ENCODE assay signal across 1 cellular context in genomic region chr20:31547017-31547675, GRCh38.
TF ChIP-seq lines count a peak whose summit lies in the region.

No MANE protein-coding gene starts in this region.

TF ChIP-seq in K562, 482 proteins besides CTCF, POLR2A, EP300 and RAD21 (continued from another document and continues in another):
- TF ChIP-seq, protein P1, sequence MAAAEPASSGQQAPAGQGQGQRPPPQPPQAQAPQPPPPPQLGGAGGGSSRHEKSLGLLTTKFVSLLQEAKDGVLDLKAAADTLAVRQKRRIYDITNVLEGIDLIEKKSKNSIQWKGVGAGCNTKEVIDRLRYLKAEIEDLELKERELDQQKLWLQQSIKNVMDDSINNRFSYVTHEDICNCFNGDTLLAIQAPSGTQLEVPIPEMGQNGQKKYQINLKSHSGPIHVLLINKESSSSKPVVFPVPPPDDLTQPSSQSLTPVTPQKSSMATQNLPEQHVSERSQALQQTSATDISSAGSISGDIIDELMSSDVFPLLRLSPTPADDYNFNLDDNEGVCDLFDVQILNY (CRISPR knock-in tag; IDR thresholded peaks at IDR 0.05), result no peak
- TF ChIP-seq SMARCC2 (IDR thresholded peaks at IDR 0.05; ENCODE audit: low read depth) (no peak), ZNF143 (CRISPR knock-in tag; IDR thresholded peaks at IDR 0.05) (no peak), ZNF274 (IDR thresholded peaks at IDR 0.05; ENCODE audit: borderline replicate concordance, low read depth, low read length) (no peak), ZNF668 (CRISPR knock-in tag; IDR thresholded peaks at IDR 0.05) (no peak), HCFC1 (IDR thresholded peaks at IDR 0.05; ENCODE audit: low read depth, low read length) (peak; percentile 63), YY1 (IDR thresholded peaks at IDR 0.05; ENCODE audit: borderline replicate concordance in 1 of 3, control insufficient read depth in 1 of 3, extremely low read depth in 1 of 3, insufficient read depth in 3 of 3, insufficient read length in 1 of 3, insufficient replicate concordance in 2 of 3, low read depth in 1 of 3, low read length in 2 of 3) (peak in 2 of 3 experiments; percentile 59 to 80), FOXK2 (conservative IDR thresholded peaks at IDR 0.05 in 1 of 2, IDR thresholded peaks at IDR 0.05 in 1 of 2; ENCODE audit: low read depth in 2 of 2) (peak; percentile 55 to 62; a peak in 2 of 4 replicates), SRSF3 (IDR thresholded peaks at IDR 0.05; ENCODE audit: insufficient read depth, low read length) (no peak), PATZ1 (CRISPR knock-in tag; IDR thresholded peaks at IDR 0.05; ENCODE audit: borderline replicate concordance) (no peak), ZNF561 (CRISPR knock-in tag; conservative IDR thresholded peaks at IDR 0.05) (no peak), SNRNP70 (optimal IDR thresholded peaks at IDR 0.05; ENCODE audit: low read depth, low read length) (no peak), ZNF224 (CRISPR knock-in tag; IDR thresholded peaks at IDR 0.05) (no peak), ZSCAN29 (IDR thresholded peaks at IDR 0.05) (no peak), CBFA2T3 (IDR thresholded peaks at IDR 0.05) (no peak), CTCFL (IDR thresholded peaks at IDR 0.05; ENCODE audit: borderline replicate concordance, insufficient read depth, low read depth, low read length, poor library complexity, severe bottlenecking) (peak; percentile 28), ZNF146 (CRISPR knock-in tag; IDR thresholded peaks at IDR 0.05; ENCODE audit: unreplicated experiment) (no peak), U2AF1 (optimal IDR thresholded peaks at IDR 0.05; ENCODE audit: low read depth, low read length) (no peak), RBM15 (IDR thresholded peaks at IDR 0.05; ENCODE audit: insufficient read depth, low read length) (no peak), PURB (CRISPR knock-in tag; IDR thresholded peaks at IDR 0.05; ENCODE audit: low read depth) (no peak), MAFF (IDR thresholded peaks at IDR 0.05; ENCODE audit: low read length) (no peak), RBM39 (optimal IDR thresholded peaks at IDR 0.05; ENCODE audit: low read depth, low read length) (no peak), ZFP30 (CRISPR knock-in tag; IDR thresholded peaks at IDR 0.05; ENCODE audit: borderline replicate concordance) (no peak), ZNF707 (CRISPR knock-in tag; conservative IDR thresholded peaks at IDR 0.05) (no peak), FOXA3 (CRISPR knock-in tag; conservative IDR thresholded peaks at IDR 0.05 in 1 of 2, IDR thresholded peaks at IDR 0.05 in 1 of 2) (no peak), VEZF1 (CRISPR knock-in tag; IDR thresholded peaks at IDR 0.05) (no peak), SP2 (IDR thresholded peaks at IDR 0.05; ENCODE audit: extremely low read depth, low read depth, low read length, poor library complexity, severe bottlenecking) (no peak), FOS (IDR thresholded peaks at IDR 0.05; ENCODE audit: extremely low read depth, insufficient read length) (no peak), KDM2B (CRISPR knock-in tag; IDR thresholded peaks at IDR 0.05) (no peak), STAG1 (CRISPR knock-in tag; IDR thresholded peaks at IDR 0.05; ENCODE audit: borderline replicate concordance) (no peak), POLR2AphosphoS5 (IDR thresholded peaks at IDR 0.05; ENCODE audit: control insufficient read depth, insufficient read depth, low read depth, low read length) (peak; percentile 62), ZKSCAN8 (CRISPR knock-in tag; IDR thresholded peaks at IDR 0.05) (no peak), HEY1 (CRISPR knock-in tag; IDR thresholded peaks at IDR 0.05; ENCODE audit: borderline replicate concordance) (no peak), SAP30 (IDR thresholded peaks at IDR 0.05; ENCODE audit: borderline replicate concordance, insufficient read depth, low read depth, low read length, poor library complexity, severe bottlenecking) (peak; percentile 46), MAZ (CRISPR knock-in tag; conservative IDR thresholded peaks at IDR 0.05 in 1 of 2, IDR thresholded peaks at IDR 0.05 in 1 of 2) (no peak; a peak in 1 of 4 replicates), ZNF134 (CRISPR knock-in tag; conservative IDR thresholded peaks at IDR 0.05) (peak; percentile 85), BRD4 (IDR thresholded peaks at IDR 0.05) (peak; percentile 29; the same call in 1 of the 2 replicates), HSF4 (CRISPR knock-in tag; IDR thresholded peaks at IDR 0.05; ENCODE audit: borderline replicate concordance) (no peak), SP1 (CRISPR knock-in tag; IDR thresholded peaks at IDR 0.05) (peak; percentile 55; the same call in 1 of the 2 replicates), FUS (optimal IDR thresholded peaks at IDR 0.05; ENCODE audit: low read depth, low read length) (no peak), MEF2A (IDR thresholded peaks at IDR 0.05; ENCODE audit: control insufficient read depth, low read depth, low read length) (no peak), CEBPB (tag; IDR thresholded peaks at IDR 0.05) (no peak), BRD9 (IDR thresholded peaks at IDR 0.05; ENCODE audit: low read depth, partially characterized antibody) (no peak), ZBTB12 (CRISPR knock-in tag; IDR thresholded peaks at IDR 0.05) (peak; percentile 71), GABPA (tag; conservative IDR thresholded peaks at IDR 0.05; ENCODE audit: low read depth) (peak; percentile 94), ZNF780A (CRISPR knock-in tag; IDR thresholded peaks at IDR 0.05) (no peak), BHLHE40 (IDR thresholded peaks at IDR 0.05; ENCODE audit: low read length) (no peak), ZNF584 (CRISPR knock-in tag; IDR thresholded peaks at IDR 0.05; ENCODE audit: low read depth) (no peak), SPI1 (IDR thresholded peaks at IDR 0.05; ENCODE audit: borderline replicate concordance, low read depth, low read length) (0 out of 2 replicates have a peak, but pooled peaks have one; percentile 19), ZC3H4 (CRISPR knock-in tag; IDR thresholded peaks at IDR 0.05; ENCODE audit: borderline replicate concordance) (no peak), NCOA2 (IDR thresholded peaks at IDR 0.05; ENCODE audit: partially characterized antibody in 2 of 2) (no peak), RBM14 (IDR thresholded peaks at IDR 0.05; ENCODE audit: borderline replicate concordance, insufficient read depth, low read depth, low read length) (no peak), NFIX (CRISPR knock-in tag; IDR thresholded peaks at IDR 0.05; ENCODE audit: low read depth) (no peak)
- TF ChIP-seq, protein P2, sequence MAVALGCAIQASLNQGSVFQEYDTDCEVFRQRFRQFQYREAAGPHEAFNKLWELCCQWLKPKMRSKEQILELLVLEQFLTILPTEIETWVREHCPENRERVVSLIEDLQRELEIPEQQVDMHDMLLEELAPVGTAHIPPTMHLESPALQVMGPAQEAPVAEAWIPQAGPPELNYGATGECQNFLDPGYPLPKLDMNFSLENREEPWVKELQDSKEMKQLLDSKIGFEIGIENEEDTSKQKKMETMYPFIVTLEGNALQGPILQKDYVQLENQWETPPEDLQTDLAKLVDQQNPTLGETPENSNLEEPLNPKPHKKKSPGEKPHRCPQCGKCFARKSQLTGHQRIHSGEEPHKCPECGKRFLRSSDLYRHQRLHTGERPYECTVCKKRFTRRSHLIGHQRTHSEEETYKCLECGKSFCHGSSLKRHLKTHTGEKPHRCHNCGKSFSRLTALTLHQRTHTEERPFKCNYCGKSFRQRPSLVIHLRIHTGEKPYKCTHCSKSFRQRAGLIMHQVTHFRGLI (CRISPR knock-in tag; IDR thresholded peaks at IDR 0.05), result no peak
- TF ChIP-seq, protein P3, sequence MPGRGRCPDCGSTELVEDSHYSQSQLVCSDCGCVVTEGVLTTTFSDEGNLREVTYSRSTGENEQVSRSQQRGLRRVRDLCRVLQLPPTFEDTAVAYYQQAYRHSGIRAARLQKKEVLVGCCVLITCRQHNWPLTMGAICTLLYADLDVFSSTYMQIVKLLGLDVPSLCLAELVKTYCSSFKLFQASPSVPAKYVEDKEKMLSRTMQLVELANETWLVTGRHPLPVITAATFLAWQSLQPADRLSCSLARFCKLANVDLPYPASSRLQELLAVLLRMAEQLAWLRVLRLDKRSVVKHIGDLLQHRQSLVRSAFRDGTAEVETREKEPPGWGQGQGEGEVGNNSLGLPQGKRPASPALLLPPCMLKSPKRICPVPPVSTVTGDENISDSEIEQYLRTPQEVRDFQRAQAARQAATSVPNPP (IDR thresholded peaks at IDR 0.05; ENCODE audit: borderline replicate concordance, insufficient read depth, insufficient read length), result no peak
- TF ChIP-seq, protein P4, sequence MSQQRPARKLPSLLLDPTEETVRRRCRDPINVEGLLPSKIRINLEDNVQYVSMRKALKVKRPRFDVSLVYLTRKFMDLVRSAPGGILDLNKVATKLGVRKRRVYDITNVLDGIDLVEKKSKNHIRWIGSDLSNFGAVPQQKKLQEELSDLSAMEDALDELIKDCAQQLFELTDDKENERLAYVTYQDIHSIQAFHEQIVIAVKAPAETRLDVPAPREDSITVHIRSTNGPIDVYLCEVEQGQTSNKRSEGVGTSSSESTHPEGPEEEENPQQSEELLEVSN (IDR thresholded peaks at IDR 0.05; ENCODE audit: borderline replicate concordance in 1 of 2, extremely low read depth in 1 of 2, insufficient read depth in 1 of 2, insufficient read length in 1 of 2, low read depth in 1 of 2, low read length in 1 of 2, poor library complexity in 1 of 2, severe bottlenecking in 1 of 2), result peak in 1 of 2 experiments; percentile 37
- TF ChIP-seq, protein P5, sequence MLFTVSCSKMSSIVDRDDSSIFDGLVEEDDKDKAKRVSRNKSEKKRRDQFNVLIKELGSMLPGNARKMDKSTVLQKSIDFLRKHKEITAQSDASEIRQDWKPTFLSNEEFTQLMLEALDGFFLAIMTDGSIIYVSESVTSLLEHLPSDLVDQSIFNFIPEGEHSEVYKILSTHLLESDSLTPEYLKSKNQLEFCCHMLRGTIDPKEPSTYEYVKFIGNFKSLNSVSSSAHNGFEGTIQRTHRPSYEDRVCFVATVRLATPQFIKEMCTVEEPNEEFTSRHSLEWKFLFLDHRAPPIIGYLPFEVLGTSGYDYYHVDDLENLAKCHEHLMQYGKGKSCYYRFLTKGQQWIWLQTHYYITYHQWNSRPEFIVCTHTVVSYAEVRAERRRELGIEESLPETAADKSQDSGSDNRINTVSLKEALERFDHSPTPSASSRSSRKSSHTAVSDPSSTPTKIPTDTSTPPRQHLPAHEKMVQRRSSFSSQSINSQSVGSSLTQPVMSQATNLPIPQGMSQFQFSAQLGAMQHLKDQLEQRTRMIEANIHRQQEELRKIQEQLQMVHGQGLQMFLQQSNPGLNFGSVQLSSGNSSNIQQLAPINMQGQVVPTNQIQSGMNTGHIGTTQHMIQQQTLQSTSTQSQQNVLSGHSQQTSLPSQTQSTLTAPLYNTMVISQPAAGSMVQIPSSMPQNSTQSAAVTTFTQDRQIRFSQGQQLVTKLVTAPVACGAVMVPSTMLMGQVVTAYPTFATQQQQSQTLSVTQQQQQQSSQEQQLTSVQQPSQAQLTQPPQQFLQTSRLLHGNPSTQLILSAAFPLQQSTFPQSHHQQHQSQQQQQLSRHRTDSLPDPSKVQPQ (CRISPR knock-in tag; IDR thresholded peaks at IDR 0.05; ENCODE audit: borderline replicate concordance), result no peak
